ENCODE assay signal across 15 cellular contexts in the genomic region with DNA sequence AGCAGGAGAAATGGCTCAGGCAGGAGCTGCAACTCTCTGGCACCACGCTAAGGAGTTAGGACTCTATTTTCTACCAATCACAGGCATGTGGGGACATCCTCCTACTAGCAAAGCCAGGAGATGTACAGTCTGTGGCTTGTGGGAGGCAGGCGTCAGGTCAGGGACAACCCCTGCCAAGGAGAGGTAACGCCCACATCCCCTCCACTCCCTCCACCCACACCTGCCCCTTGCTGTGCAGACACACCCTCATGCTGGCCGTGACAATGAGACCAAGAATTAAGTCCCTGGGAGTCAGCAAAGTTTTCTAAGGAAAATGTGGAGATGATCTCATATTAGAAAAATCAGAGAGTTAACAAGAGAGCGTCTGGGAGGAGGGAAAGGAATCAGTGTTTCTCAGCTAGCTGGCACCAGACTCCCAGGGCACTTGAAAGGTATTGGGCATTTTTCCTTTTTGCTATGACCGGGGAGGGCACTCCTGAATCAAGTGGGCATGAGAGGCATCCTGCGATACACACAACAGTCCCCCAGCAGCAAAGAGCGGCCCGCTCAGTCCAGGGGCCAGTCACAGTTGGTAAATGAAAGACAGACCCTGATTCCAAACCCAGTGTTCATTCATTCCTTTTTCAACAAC.
DNase-seq lines count a peak whose midpoint lies in the region; FAIRE-seq and TF ChIP-seq lines count a peak whose summit lies in the region.
"Had no signal": no experiment of that assay in that cellular context is flagged by ENCODE, and none has a peak within 500 bp of the region (broad histone marks: within the 10 kb centered on the region; RNA-seq: fewer than 3 reads in every experiment).

No MANE protein-coding gene starts in this region.

- H3K36me3 ChIP-seq in A673 (ENCODE audit: insufficient read depth, low read length, poor library complexity, severe bottlenecking) (no peaks in the 10 kb centered on the region), kidney (ENCODE audit: control insufficient read depth in 1 of 2, insufficient read depth in 2 of 2, low read length in 2 of 2) (no peaks in the 10 kb centered on the region), tibial artery (no peaks in the 10 kb centered on the region)

- DNase-seq in A673 (ENCODE audit: low spot score), result peak; percentile 69
- DNase-seq in Daoy (ENCODE audit: low read depth), result peak; percentile 78
- DNase-seq in NCI-H748 (lab: John Stamatoyannopoulos, UW; ENCODE audit: unreplicated experiment), result peak; percentile 54
- DNase-seq in kidney, result peak; percentile 32
- DNase-seq in tibial artery, result no peak
- no peak for DNase-seq in lower leg skin (ENCODE audit: low spot score in 2 of 2)
- no peak for DNase-seq in GM20000 (ENCODE audit: low spot score)
- no peak for DNase-seq in glomerular visceral epithelial cell (ENCODE audit: extremely low spot score)
- DNase-seq: activated CD4-positive, alpha-beta T cell treated with anti-CD3 and anti-CD28 coated beads for 4 hours; effector CD8-positive, alpha-beta T cell; NCI-H526 treated with DMSO at 0.1 percent for 48 hours; RPMI8226 had no signal

- 40 to 44% methylated on average over 9 of the region's 9 CpGs for WGBS in lower leg skin, 2 donors

- no peak overlapping the region for H3K9ac ChIP-seq in kidney (ENCODE audit: low read length in 2 of 2)

- H3K4me1 ChIP-seq in A673 (ENCODE audit: insufficient read depth, low read length, poor library complexity, severe bottlenecking) (no peaks in the 10 kb centered on the region), kidney (ENCODE audit: control insufficient read depth in 1 of 2, insufficient read depth in 1 of 2, low read depth in 1 of 2, low read length in 2 of 2) (no peaks in the 10 kb centered on the region), tibial artery (no peaks in the 10 kb centered on the region)

- no TSS peak for BruUV-seq in A673 (replicated peaks; lab: Mats Ljungman, UMichigan)

- intact Hi-C loops in A673 (cut with micrococcal nuclease; ENCODE audit: unreplicated experiment), result no loop called here
- intact Hi-C loops in kidney (cut with DNase I), result no loop called here
- intact Hi-C loops in tibial artery (cut with DNase I; ENCODE audit: low total_unique reads), result no loop called here
- intact Hi-C loops in lower leg skin (cut with DNase I; ENCODE audit: low total_unique reads), result no loop called here

- H3K4me3 ChIP-seq in A673 (ENCODE audit: low read depth, low read length, poor library complexity, severe bottlenecking) (no peak overlapping the region), kidney (ENCODE audit: low read length in 2 of 2) (no peak overlapping the region), tibial artery (no peak overlapping the region), lower leg skin (ENCODE audit: low read depth, poor library complexity, severe bottlenecking) (no peak overlapping the region)

- FAIRE-seq in kidney (lab: Jason Lieb, UNC), result no peak
- FAIRE-seq: frontal cortex, GM12891, keratinocyte had no signal

- TF ChIP-seq POLR2A in lower leg skin (IDR thresholded peaks at IDR 0.05), result no peak

- H3K9me3 ChIP-seq in A673 (ENCODE audit: low read depth, low read length, poor library complexity, severe bottlenecking) (no peaks in the 10 kb centered on the region), kidney (ENCODE audit: control insufficient read depth in 1 of 2, low read length in 2 of 2) (no peaks in the 10 kb centered on the region), tibial artery (no peaks in the 10 kb centered on the region)

- CTCF ChIA-PET in A673 (lab: Charles Lee), result no interaction called here

- H3K27ac ChIP-seq in A673 (ENCODE audit: low read depth, low read length, poor library complexity, severe bottlenecking) (no peak overlapping the region), kidney (ENCODE audit: low read depth in 2 of 2, low read length in 2 of 2) (no peak overlapping the region), tibial artery (no peak overlapping the region)

- H3K27me3 ChIP-seq in A673 (replicated peaks; ENCODE audit: insufficient read depth, low read depth, low read length, poor library complexity) (peaks cover 10% of the 10 kb centered on the region), tibial artery (peaks cover 0 to 47% of the 10 kb centered on the region in 2 donors)

- TF ChIP-seq CTCF in A673 (conservative IDR thresholded peaks at IDR 0.05; ENCODE audit: low read depth, low read length) (no peak), kidney (IDR thresholded peaks at IDR 0.05; ENCODE audit: borderline replicate concordance, extremely low read depth, insufficient read depth) (no peak), tibial artery (IDR thresholded peaks at IDR 0.05) (no peak), lower leg skin (IDR thresholded peaks at IDR 0.05) (no peak), GM20000 (IDR thresholded peaks at IDR 0.05; ENCODE audit: extremely low read depth, missing control alignments) (no peak)

- POLR2A ChIA-PET in A673 (lab: Charles Lee; ENCODE audit: low non-redundant PET), result no interaction called here

Comparison
In these comparisons a context has a peak if more than half of its experiments do, and no peak if none do; other contexts are left out.
1. DNase-seq: peak in A673 (single experiment), Daoy (single experiment), NCI-H748 (single experiment) and kidney (single experiment); none in tibial artery (0 of 2), lower leg skin (0 of 2), GM20000 (single experiment) and glomerular visceral epithelial cell (single experiment).